In genomic region chr5:2191972-2192371, GRCh38 we compare ENCODE assay signal across 19 cellular contexts.
"Had no signal": no experiment of that assay in that cellular context is flagged by ENCODE, and none has a peak within 500 bp of the region (broad histone marks: within the 10 kb centered on the region; RNA-seq: fewer than 3 reads in every experiment).

No MANE protein-coding gene starts in this region.

- H3K36me3 Mint-ChIP-seq: type B pancreatic cell had no signal

- H3K4me3 Mint-ChIP-seq: naive thymus-derived CD8-positive, alpha-beta T cell; type B pancreatic cell had no signal

- ATAC-seq: mucosa of descending colon; naive thymus-derived CD8-positive, alpha-beta T cell; pancreas; psoas muscle; right lobe of liver had no signal

- H3K27ac ChIP-seq: colonic mucosa, pancreas, psoas muscle, right lobe of liver, suprapubic skin, thyroid gland, uterus had no signal

- H3K4me1 Mint-ChIP-seq: naive thymus-derived CD8-positive, alpha-beta T cell had no signal

- H3K27ac Mint-ChIP-seq: naive thymus-derived CD8-positive, alpha-beta T cell; type B pancreatic cell had no signal

- DNase-seq: colonic mucosa; effector CD8-positive, alpha-beta T cell; foreskin melanocyte; hippocampal formation; kidney glomerular epithelial cell; mammary epithelial cell; mucosa of descending colon; naive thymus-derived CD8-positive, alpha-beta T cell; nucleus accumbens; pancreas; psoas muscle; retina; stimulated activated CD4-positive, alpha-beta T cell treated with anti-CD3 and anti-CD28 coated beads, Interleukin-4, amount 100 ng/mL, for 1 hour; stimulated activated naive CD4-positive, alpha-beta T cell; thyroid gland; uterus had no signal

- H3K4me3 ChIP-seq: colonic mucosa, mucosa of descending colon, pancreas, psoas muscle, right lobe of liver, suprapubic skin, thyroid gland, uterus had no signal
